Comparison of ENCODE assay signal across 8 cellular contexts in the genomic region with DNA sequence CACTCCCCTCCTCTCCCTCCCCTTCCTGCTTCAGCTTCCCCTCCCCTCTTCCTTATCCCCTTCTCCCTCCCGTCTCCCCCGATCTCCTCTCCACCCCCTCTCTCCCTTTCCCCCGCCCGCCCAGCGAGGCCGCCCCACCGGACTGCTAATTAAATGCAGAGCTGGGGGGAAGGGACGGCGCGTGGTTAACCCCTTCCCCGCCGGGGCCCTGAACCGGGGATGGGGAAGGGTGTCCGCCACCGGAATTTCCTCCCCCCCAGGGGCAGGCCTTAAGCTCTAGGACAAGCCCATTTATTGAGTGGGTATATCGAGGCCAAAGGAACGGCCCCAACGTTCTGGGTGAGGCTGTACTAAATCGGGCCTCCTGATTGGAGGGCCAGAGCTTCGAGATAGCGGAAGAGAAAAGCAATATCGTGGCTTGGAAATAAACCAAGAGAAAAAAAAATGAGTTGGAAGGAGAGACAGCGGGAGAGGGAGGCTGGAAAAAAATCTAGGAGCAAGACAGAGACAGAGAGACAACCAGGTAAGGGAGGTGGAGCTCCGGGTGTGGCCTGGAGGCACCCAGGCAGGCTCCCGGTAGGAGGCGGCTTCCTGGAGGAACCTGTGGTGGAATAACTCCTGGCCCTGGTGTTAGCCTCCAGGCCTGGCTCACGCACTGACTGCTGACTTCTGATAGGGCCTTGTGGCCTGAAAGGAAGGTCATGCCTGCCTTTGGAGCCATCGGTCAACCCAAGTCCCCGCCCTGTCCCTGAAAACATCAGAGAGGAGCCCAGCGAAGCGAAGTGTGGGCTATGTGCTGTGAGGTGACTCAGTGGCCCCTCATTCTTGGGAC. TPM values are rescaled to one million over a fixed set of nuclear protein-coding genes. Genes with fewer than 3 reads are reported as not detected.
DNase-seq lines count a peak whose midpoint lies in the region; ATAC-seq and TF ChIP-seq lines count a peak whose summit lies in the region.

No MANE protein-coding gene starts in this region.

- TF ChIP-seq CTCF in C4-2B (conservative IDR thresholded peaks at IDR 0.05) (no peak), HCT116 (IDR thresholded peaks at IDR 0.05 in 2 of 3, conservative IDR thresholded peaks at IDR 0.05 in 1 of 3; ENCODE audit: borderline replicate concordance in 1 of 3, insufficient read depth in 1 of 3, low read depth in 2 of 3, low read length in 2 of 3) (0 out of 6 replicates have a peak, but pooled peaks of 1 of the 3 experiments have one; percentile 16), mammary epithelial cell (conservative IDR thresholded peaks at IDR 0.05 in 1 of 2, IDR thresholded peaks at IDR 0.05 in 1 of 2; ENCODE audit: extremely low read depth in 1 of 2, insufficient read depth in 1 of 2, low read depth in 1 of 2, low read length in 2 of 2) (no peak), gastrocnemius medialis (IDR thresholded peaks at IDR 0.05 in 4 of 5, conservative IDR thresholded peaks at IDR 0.05 in 1 of 5) (no peak)

- TF ChIP-seq RAD21 in HCT116 (IDR thresholded peaks at IDR 0.05; ENCODE audit: low read depth) = no peak

- H2AFZ ChIP-seq in HCT116 (ENCODE audit: low read depth, low read length, poor library complexity, severe bottlenecking) = no peak overlapping the region
- H2AFZ ChIP-seq in mammary epithelial cell (ENCODE audit: low read depth, low read length) = peak overlapping the region; percentile 97

- in situ Hi-C loops in mammary epithelial cell (cut with MboI; ENCODE audit: low sequenced_read_pairs in 2 of 2) (no loop called here), gastrocnemius medialis (cut with MboI; ENCODE audit: low sequenced_read_pairs in 4 of 4) (no loop called here)

- H3K4me3 ChIP-seq in HCT116 (replicated peaks in 1 of 2; ENCODE audit: low read depth in 1 of 2, low read length in 2 of 2) (peak overlapping the region; percentile 49 to 74), mammary epithelial cell (replicated peaks in 1 of 3; ENCODE audit: insufficient read depth in 1 of 3, low read depth in 2 of 3, low read length in 3 of 3) (peak overlapping the region in 1 of 3 experiments; percentile 53), gastrocnemius medialis (peak overlapping the region; percentile 67 to 88 (median 74))

- no peaks in the 10 kb centered on the region for H3K36me3 ChIP-seq in HCT116 (ENCODE audit: control insufficient read depth in 1 of 2, insufficient read depth in 2 of 2, low read length in 2 of 2)
- H3K36me3 ChIP-seq in mammary epithelial cell (ENCODE audit: insufficient read depth, low read length) = no peaks in the 10 kb centered on the region
- H3K36me3 ChIP-seq in gastrocnemius medialis = no peaks in the 10 kb centered on the region

- POLR2A ChIA-PET in HCT116 (lab: Charles Lee) = interaction anchor here (0.6 to 4.4 kb wide), 14 partner anchors 9 to 644 kb away, joined by 3 to 138 read pairs (median 4); partner anchors contain the start of genes GDF15, JUND and LSM4

- H4K20me1 ChIP-seq in HCT116 (ENCODE audit: insufficient read depth) = no peaks in the 10 kb centered on the region
- no peaks in the 10 kb centered on the region for H4K20me1 ChIP-seq in mammary epithelial cell (ENCODE audit: insufficient read depth, low read length)

- H3K9me3 ChIP-seq in HCT116 (ENCODE audit: control insufficient read depth in 1 of 2, insufficient read depth in 1 of 2, low read depth in 1 of 2, low read length in 2 of 2) (no peaks in the 10 kb centered on the region), mammary epithelial cell (replicated peaks; ENCODE audit: insufficient read depth, low read length) (no peaks in the 10 kb centered on the region), gastrocnemius medialis (no peaks in the 10 kb centered on the region)

- BruUV-seq in HCT116 (replicated peaks; lab: Mats Ljungman, UMichigan) (no TSS peak), mammary epithelial cell (replicated peaks; lab: Mats Ljungman, UMichigan) (no TSS peak)

- H3K9ac ChIP-seq in HCT116 (ENCODE audit: low read length) (peak overlapping the region; percentile 86), mammary epithelial cell (ENCODE audit: insufficient read depth, low read length) (no peak overlapping the region)

- no peaks in the 10 kb centered on the region for H3K79me2 ChIP-seq in HCT116 (ENCODE audit: insufficient read depth, low read length)
- H3K79me2 ChIP-seq in mammary epithelial cell (ENCODE audit: insufficient read depth, low read length) = no peaks in the 10 kb centered on the region

- peak overlapping the region; percentile 98 for H3K4me2 ChIP-seq in HCT116 (ENCODE audit: low read length)
- no peak overlapping the region for H3K4me2 ChIP-seq in mammary epithelial cell (ENCODE audit: insufficient read depth, low read depth, low read length)

- H3K27ac ChIP-seq in C4-2B (peak overlapping the region; percentile 88), HCT116 (ENCODE audit: low read depth, low read length) (peak overlapping the region; percentile 94), mammary epithelial cell (ENCODE audit: insufficient read depth, low read depth, low read length) (no peak overlapping the region), gastrocnemius medialis (peak overlapping the region; percentile 86 to 98 (median 93))

- 38% methylated on average over 18 of the region's 31 CpGs for WGBS in mammary epithelial cell (ENCODE audit: low coverage, missing lambda C conversion rate)

- no peaks in the 10 kb centered on the region for H3K9me2 ChIP-seq in HCT116 (ENCODE audit: insufficient read depth)

- dilution Hi-C loops in mammary epithelial cell (cut with HindIII; ENCODE audit: low sequenced_read_pairs) = no loop called here

- CTCF ChIA-PET in HCT116 (lab: Charles Lee) = interaction anchor here (0.8 to 3.1 kb wide), 5 partner anchors 10 to 36 kb away, joined by 4 to 28 read pairs (median 7); partner anchors contain the start of genes IQCN and JUND
- CTCF ChIA-PET in mammary epithelial cell (lab: Charles Lee; ENCODE audit: low non-redundant PET) = no interaction called here

- H3K4me1 ChIP-seq in HCT116 (ENCODE audit: control insufficient read depth in 1 of 2, insufficient read depth in 2 of 2, low read length in 2 of 2) (peaks cover 28 to 64% of the 10 kb centered on the region in 2 experiments), mammary epithelial cell (ENCODE audit: insufficient read depth, low read length) (peaks cover 18% of the 10 kb centered on the region), gastrocnemius medialis (peaks cover 5 to 9% of the 10 kb centered on the region in 2 donors)

- RAD21 ChIA-PET in HCT116 (lab: Charles Lee; ENCODE audit: low non-redundant PET in 1 of 2, low total read pairs in 2 of 2, uncharacterized antibody in 2 of 2, unreplicated experiment in 2 of 2) = interaction anchor here (0.6 to 1.5 kb wide), 7 partner anchors 9 to 87 kb away, joined by 3 to 10 read pairs (median 5); partner anchors contain the start of genes IQCN (in 1 of the 2) and JUND (in 1 of the 2)

- ATAC-seq in HCT116 (peak; percentile 70), gastrocnemius medialis (peak; percentile 42 to 49)

- DNase-seq in HCT116 (ENCODE audit: low read depth, low spot score) (peak; percentile 73), RPMI8226 (peak; percentile 46), mammary epithelial cell (no peak), iPS-NIHi11 (ENCODE audit: low spot score) (peak; percentile 90), gastrocnemius medialis (peak; percentile 68 to 81), HPDE6-E6E7 (ENCODE audit: extremely low spot score) (no peak), putamen (ENCODE audit: low spot score) (no peak)

- intact Hi-C loops in HCT116 (cut with micrococcal nuclease) (no loop called here), mammary epithelial cell (cut with micrococcal nuclease) (loop anchor here (1.0 kb wide), 1 partner anchor 12 kb away; the partner anchor contains the start of gene JUND), gastrocnemius medialis (cut with DNase I; ENCODE audit: low total_unique reads) (loop anchor here (1.0 kb wide), 1 partner anchor 11 kb away; no protein-coding TSS in a partner anchor)

- TF ChIP-seq POLR2A in HCT116 (IDR thresholded peaks at IDR 0.05; ENCODE audit: borderline replicate concordance, extremely low read depth, insufficient read depth, insufficient read length) (no peak), gastrocnemius medialis (IDR thresholded peaks at IDR 0.05) (peak; percentile 39 to 44)

- H3K27me3 ChIP-seq in HCT116 (ENCODE audit: insufficient read depth, low read length) (no peaks in the 10 kb centered on the region), mammary epithelial cell (ENCODE audit: insufficient read depth, low read length) (no peaks in the 10 kb centered on the region), gastrocnemius medialis (no peaks in the 10 kb centered on the region)

TF ChIP-seq in HCT116, 20 proteins besides CTCF, POLR2A, EP300 and RAD21 (continues in another document):
- no peak for TF ChIP-seq ELF1 (IDR thresholded peaks at IDR 0.05; ENCODE audit: borderline replicate concordance, low read depth)
- TF ChIP-seq CEBPB (IDR thresholded peaks at IDR 0.05; ENCODE audit: low read depth) = no peak
- TF ChIP-seq EZH2phosphoT487 (IDR thresholded peaks at IDR 0.05; ENCODE audit: borderline replicate concordance) = no peak
- TF ChIP-seq, protein P1, sequence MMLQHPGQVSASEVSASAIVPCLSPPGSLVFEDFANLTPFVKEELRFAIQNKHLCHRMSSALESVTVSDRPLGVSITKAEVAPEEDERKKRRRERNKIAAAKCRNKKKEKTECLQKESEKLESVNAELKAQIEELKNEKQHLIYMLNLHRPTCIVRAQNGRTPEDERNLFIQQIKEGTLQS (IDR thresholded peaks at IDR 0.05) = no peak
- TF ChIP-seq SIN3A (IDR thresholded peaks at IDR 0.05; ENCODE audit: low read depth) = no peak
- no peak for TF ChIP-seq ZNF274 (IDR thresholded peaks at IDR 0.05; ENCODE audit: low read depth, low read length)
- no peak for TF ChIP-seq FOSL1 (IDR thresholded peaks at IDR 0.05; ENCODE audit: low read depth)
- no peak for TF ChIP-seq EZH2 (IDR thresholded peaks at IDR 0.05)

RNA-seq across cellular contexts. Expression of gene JUND, which starts 11.6 kb away (rescaled TPM):
- total RNA-seq in HCT116 (2021; ENCODE audit: unreplicated experiment) (221 TPM), mammary epithelial cell (10 to 100 TPM; 59.6 to 74.0 TPM), gastrocnemius medialis (100 to 1,000 TPM in 3 of 4 donors, 10 to 100 TPM in 1; 67.2 to 258 (median 221) TPM)
- 179 and 285 TPM in 2 replicates for polyA plus RNA-seq in HCT116 (2012)
- polyA plus RNA-seq in mammary epithelial cell = 30.0 TPM
- polyA minus RNA-seq in mammary epithelial cell = 4.4 TPM

RNA-seq across cellular contexts. Expression of gene IQCN, which starts 18.8 kb away (rescaled TPM):
- total RNA-seq in HCT116 (2021; ENCODE audit: unreplicated experiment) (4.8 TPM), mammary epithelial cell (under 1 TPM; 0.19 to 0.50 TPM), gastrocnemius medialis (under 1 TPM; 0.20 to 0.61 (median 0.39) TPM)
- polyA plus RNA-seq in HCT116 (2012) = 1.9 and 2.7 TPM in 2 replicates
- polyA plus RNA-seq in mammary epithelial cell = 0.03 TPM
- polyA minus RNA-seq in mammary epithelial cell = not detected

RNA-seq across cellular contexts. Expression of gene LSM4, which starts 29.9 kb away (rescaled TPM):
- total RNA-seq in HCT116 (2021; ENCODE audit: unreplicated experiment) = 400 TPM
- polyA plus RNA-seq in HCT116 (2012) = 263 and 315 TPM in 2 replicates
- 100 to 1,000 TPM; 127 to 182 TPM for total RNA-seq in mammary epithelial cell
- 215 TPM for polyA plus RNA-seq in mammary epithelial cell
- polyA minus RNA-seq in mammary epithelial cell = 63.3 TPM
- total RNA-seq in gastrocnemius medialis = 100 to 1,000 TPM; 122 to 294 (median 193) TPM

RNA-seq across cellular contexts. Expression of gene PGPEP1, which starts 47.4 kb away (rescaled TPM):
- total RNA-seq in HCT116 (2021; ENCODE audit: unreplicated experiment) (30.9 TPM), mammary epithelial cell (10 to 100 TPM; 16.3 to 18.7 TPM), gastrocnemius medialis (10 to 100 TPM; 11.7 to 42.3 (median 23.6) TPM)
- 22.4 and 23.8 TPM in 2 replicates for polyA plus RNA-seq in HCT116 (2012)
- 4.5 TPM for polyA plus RNA-seq in mammary epithelial cell
- 7.3 TPM for polyA minus RNA-seq in mammary epithelial cell

Comparison
In these comparisons a context has a peak if more than half of its experiments do, and no peak if none do; other contexts are left out.
1. DNase-seq: peak in HCT116 (single experiment), RPMI8226 (single experiment), iPS-NIHi11 (single experiment) and gastrocnemius medialis (2 of 2); none in mammary epithelial cell (single experiment), HPDE6-E6E7 (single experiment) and putamen (single experiment).